Comparison of ENCODE assay signal across 1 cellular context in genomic region chr1:160471253-160471652, GRCh38.
TF ChIP-seq lines count a peak whose summit lies in the region.

No MANE protein-coding gene starts in this region.

TF ChIP-seq in K562, 482 proteins besides CTCF, POLR2A, EP300 and RAD21:
- TF ChIP-seq ZNF584 (CRISPR knock-in tag; IDR thresholded peaks at IDR 0.05; ENCODE audit: low read depth), result no peak
- no peak for TF ChIP-seq ZSCAN32 (CRISPR knock-in tag; IDR thresholded peaks at IDR 0.05)
